In the genomic region with DNA sequence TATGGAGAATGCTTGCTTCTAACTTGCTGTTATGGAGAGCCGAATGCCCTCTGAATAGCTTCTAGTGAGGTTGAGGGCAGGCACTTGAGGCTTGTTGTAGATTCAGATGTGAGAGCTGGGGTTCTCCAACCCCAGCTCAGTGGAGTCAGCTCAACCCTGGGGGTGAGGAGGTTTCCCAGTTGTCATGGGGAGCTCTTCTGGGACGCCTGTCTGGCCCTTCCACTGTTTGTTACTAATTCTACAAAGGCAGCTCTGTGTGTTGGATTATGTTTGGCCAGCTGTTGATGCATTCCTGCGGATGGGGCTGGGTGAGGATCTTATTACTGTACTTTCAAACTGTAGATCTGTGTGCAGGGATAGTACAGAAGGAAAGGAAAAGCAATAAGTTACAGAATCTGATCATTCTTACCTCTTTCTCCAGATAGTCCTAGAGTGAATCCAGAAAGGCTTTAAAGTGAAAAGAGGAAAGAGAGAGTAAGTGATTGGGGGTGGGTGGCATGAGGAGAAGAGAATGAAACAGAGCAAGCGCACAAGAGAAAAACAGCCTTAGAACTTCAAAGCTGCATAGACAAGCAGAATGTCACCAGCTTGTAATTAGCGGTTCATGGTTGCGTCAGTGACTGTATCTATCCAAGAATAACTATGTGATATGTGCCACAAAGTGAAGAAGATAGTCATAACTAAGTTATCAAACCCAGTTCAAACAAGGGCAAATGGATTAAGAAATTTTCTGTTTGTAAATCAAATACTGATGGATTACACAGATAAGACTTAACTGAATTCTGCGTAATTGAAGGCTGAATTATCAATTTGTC, we compare ENCODE assay signal across 8 cellular contexts.
DNase-seq lines count a peak whose midpoint lies in the region; ATAC-seq and TF ChIP-seq lines count a peak whose summit lies in the region.

No MANE protein-coding gene starts in this region.

- H3K27ac ChIP-seq in heart right ventricle: peak overlapping the region in 5 of 10 donors; percentile 6 to 66 (median 23)

- H3K36me3 ChIP-seq in Loucy (ENCODE audit: insufficient read depth, low read length) (no peaks in the 10 kb centered on the region), heart right ventricle (no peaks in the 10 kb centered on the region)

- H2AFZ ChIP-seq in Loucy (ENCODE audit: low read length): no peak overlapping the region

- H3F3A ChIP-seq in Loucy (ENCODE audit: low read depth): peaks cover 13% of the 10 kb centered on the region; the same call in 1 of the 2 replicates

- DNase-seq in AG20443 (ENCODE audit: low spot score) (peak; percentile 77), T1000 (lab: John Stamatoyannopoulos, UW) (peak; percentile 16), heart right ventricle (peak; percentile 16 to 56)
- no peak for DNase-seq in stimulated activated naive CD8-positive, alpha-beta T cell treated with anti-CD3 and anti-CD28 coated beads, Interleukin-15, Interleukin-2, amounts not matched to agents 100 U/mL and 50 U/mL, for 24 hours

- H3K4me2 ChIP-seq in Loucy (ENCODE audit: low read depth, low read length, poor library complexity, severe bottlenecking): peak overlapping the region; percentile 94

- peak overlapping the region; percentile 91 for H3K4me3 ChIP-seq in Loucy (ENCODE audit: low read length, poor library complexity, severe bottlenecking)
- H3K4me3 ChIP-seq in heart right ventricle: peak overlapping the region in 5 of 10 donors; percentile 42 to 45 (median 43)

- intact Hi-C loops in heart right ventricle (cut with DNase I): loop anchor here in 8 of 10 donors (5.0 to 10.0 kb wide), 3 partner anchors 303 to 553 kb away; a partner anchor contains a TSS

- H3K79me2 ChIP-seq in Loucy (ENCODE audit: insufficient read depth, low read length): peaks cover 91% of the 10 kb centered on the region

- WGBS in heart right ventricle, 2 donors: 33 to 37% methylated on average over 7 of the region's 7 CpGs

- no peaks in the 10 kb centered on the region for H3K9me2 ChIP-seq in Loucy (replicated peaks; ENCODE audit: low read depth, low read length)

- H3K9ac ChIP-seq in Loucy (ENCODE audit: low read depth, low read length, poor library complexity, severe bottlenecking): peak overlapping the region; percentile 99

- H3K9me3 ChIP-seq in Loucy (ENCODE audit: insufficient read depth, low read depth, low read length): no peaks in the 10 kb centered on the region
- H3K9me3 ChIP-seq in heart right ventricle: no peaks in the 10 kb centered on the region

- no peaks in the 10 kb centered on the region for H3K27me3 ChIP-seq in Loucy (ENCODE audit: insufficient read depth, low read length, poor library complexity, severe bottlenecking)
- no peaks in the 10 kb centered on the region for H3K27me3 ChIP-seq in heart right ventricle

- H3K4me1 ChIP-seq in Loucy (ENCODE audit: insufficient read depth, low read length, poor library complexity, severe bottlenecking) (peaks cover 75% of the 10 kb centered on the region), heart right ventricle (peaks cover 16 to 64% (median 51%) of the 10 kb centered on the region in 9 donors)

- ATAC-seq in heart right ventricle: peak; percentile 72 to 86 (median 82)
- ATAC-seq in stimulated activated naive CD8-positive, alpha-beta T cell treated with anti-CD3 and anti-CD28 coated beads, Interleukin-15, Interleukin-2, amounts not matched to agents 100 U/mL and 50 U/mL, for 24 hours: peak; percentile 36
- no peak for ATAC-seq in GM19351 (IDR thresholded peaks at IDR 0.05; ENCODE audit: unreplicated experiment)
- no peak for ATAC-seq in GM21717 (IDR thresholded peaks at IDR 0.05; ENCODE audit: unreplicated experiment)
- no peak for ATAC-seq in GM21526 (IDR thresholded peaks at IDR 0.05; ENCODE audit: low FRiP score, unreplicated experiment)

- peaks cover 25% of the 10 kb centered on the region for H4K20me1 ChIP-seq in Loucy (ENCODE audit: insufficient read depth, low read length, poor library complexity, severe bottlenecking)

- no peak for TF ChIP-seq CTCF in Loucy (conservative IDR thresholded peaks at IDR 0.05; ENCODE audit: low read length)
- no peak for TF ChIP-seq CTCF in heart right ventricle (IDR thresholded peaks at IDR 0.05)

Comparison
In these comparisons a context has a peak if more than half of its experiments do, and no peak if none do; other contexts are left out.
1. ATAC-seq: peak in heart right ventricle (8 of 8) and stimulated activated naive CD8-positive, alpha-beta T cell treated with anti-CD3 and anti-CD28 coated beads, Interleukin-15, Interleukin-2, amounts not matched to agents 100 U/mL and 50 U/mL, for 24 hours (single experiment); none in GM19351 (single experiment), GM21717 (single experiment) and GM21526 (single experiment).